3 cellular contexts compared by ENCODE assay signal in the genomic region with DNA sequence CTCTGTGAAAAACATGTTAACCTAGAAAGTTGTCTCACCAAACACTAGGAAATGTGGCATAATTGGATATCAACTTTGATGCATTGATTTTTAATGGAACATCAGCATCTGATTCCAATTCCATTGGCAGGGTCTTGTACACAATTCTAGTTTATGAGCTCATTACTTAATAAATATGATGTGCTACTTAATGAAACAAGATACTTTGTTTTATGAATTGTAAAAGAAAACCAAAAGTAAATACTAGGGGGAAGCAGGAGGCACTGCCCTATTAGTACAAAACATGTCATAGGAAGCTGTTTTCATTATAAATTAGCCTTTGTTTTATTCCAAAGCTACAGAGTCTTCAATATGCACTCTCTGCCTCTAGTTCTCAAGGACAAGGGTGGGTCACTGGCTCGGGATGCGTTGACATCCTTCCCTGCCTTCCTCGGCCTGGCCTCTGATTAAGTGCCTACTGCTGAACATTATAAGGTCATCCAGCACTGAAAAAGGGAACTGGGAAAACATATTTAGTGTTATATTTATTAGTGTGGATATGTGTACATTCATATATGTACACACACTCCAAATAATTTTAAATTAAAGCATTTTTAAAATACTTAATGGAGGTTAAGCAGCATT.
TF ChIP-seq lines count a peak whose summit lies in the region.

No MANE protein-coding gene starts in this region.

TF ChIP-seq in SK-N-SH treated with all-trans-retinoic acid at 6 μM for 48 hours, 23 proteins besides CTCF, POLR2A, EP300 and RAD21 (continues in another document):
- no peak for TF ChIP-seq ESRRG (CRISPR knock-in tag; IDR thresholded peaks at IDR 0.05)
- TF ChIP-seq, protein P1, sequence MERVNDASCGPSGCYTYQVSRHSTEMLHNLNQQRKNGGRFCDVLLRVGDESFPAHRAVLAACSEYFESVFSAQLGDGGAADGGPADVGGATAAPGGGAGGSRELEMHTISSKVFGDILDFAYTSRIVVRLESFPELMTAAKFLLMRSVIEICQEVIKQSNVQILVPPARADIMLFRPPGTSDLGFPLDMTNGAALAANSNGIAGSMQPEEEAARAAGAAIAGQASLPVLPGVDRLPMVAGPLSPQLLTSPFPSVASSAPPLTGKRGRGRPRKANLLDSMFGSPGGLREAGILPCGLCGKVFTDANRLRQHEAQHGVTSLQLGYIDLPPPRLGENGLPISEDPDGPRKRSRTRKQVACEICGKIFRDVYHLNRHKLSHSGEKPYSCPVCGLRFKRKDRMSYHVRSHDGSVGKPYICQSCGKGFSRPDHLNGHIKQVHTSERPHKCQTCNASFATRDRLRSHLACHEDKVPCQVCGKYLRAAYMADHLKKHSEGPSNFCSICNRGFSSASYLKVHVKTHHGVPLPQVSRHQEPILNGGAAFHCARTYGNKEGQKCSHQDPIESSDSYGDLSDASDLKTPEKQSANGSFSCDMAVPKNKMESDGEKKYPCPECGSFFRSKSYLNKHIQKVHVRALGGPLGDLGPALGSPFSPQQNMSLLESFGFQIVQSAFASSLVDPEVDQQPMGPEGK (CRISPR knock-in tag; IDR thresholded peaks at IDR 0.05; ENCODE audit: borderline replicate concordance), result no peak
- TF ChIP-seq ZC3H10 (CRISPR knock-in tag; IDR thresholded peaks at IDR 0.05), result no peak
- TF ChIP-seq, protein P2, sequence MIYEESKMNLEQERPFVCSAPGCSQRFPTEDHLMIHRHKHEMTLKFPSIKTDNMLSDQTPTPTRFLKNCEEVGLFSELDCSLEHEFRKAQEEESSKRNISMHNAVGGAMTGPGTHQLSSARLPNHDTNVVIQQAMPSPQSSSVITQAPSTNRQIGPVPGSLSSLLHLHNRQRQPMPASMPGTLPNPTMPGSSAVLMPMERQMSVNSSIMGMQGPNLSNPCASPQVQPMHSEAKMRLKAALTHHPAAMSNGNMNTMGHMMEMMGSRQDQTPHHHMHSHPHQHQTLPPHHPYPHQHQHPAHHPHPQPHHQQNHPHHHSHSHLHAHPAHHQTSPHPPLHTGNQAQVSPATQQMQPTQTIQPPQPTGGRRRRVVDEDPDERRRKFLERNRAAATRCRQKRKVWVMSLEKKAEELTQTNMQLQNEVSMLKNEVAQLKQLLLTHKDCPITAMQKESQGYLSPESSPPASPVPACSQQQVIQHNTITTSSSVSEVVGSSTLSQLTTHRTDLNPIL (CRISPR knock-in tag; IDR thresholded peaks at IDR 0.05; ENCODE audit: low read depth), result no peak
- TF ChIP-seq CSDC2 (CRISPR knock-in tag; IDR thresholded peaks at IDR 0.05), result no peak
- no peak for TF ChIP-seq OSR1 (CRISPR knock-in tag; IDR thresholded peaks at IDR 0.05)
- no peak for TF ChIP-seq ARNTL (CRISPR knock-in tag; IDR thresholded peaks at IDR 0.05; ENCODE audit: borderline replicate concordance, low read depth)
- TF ChIP-seq, protein P3, sequence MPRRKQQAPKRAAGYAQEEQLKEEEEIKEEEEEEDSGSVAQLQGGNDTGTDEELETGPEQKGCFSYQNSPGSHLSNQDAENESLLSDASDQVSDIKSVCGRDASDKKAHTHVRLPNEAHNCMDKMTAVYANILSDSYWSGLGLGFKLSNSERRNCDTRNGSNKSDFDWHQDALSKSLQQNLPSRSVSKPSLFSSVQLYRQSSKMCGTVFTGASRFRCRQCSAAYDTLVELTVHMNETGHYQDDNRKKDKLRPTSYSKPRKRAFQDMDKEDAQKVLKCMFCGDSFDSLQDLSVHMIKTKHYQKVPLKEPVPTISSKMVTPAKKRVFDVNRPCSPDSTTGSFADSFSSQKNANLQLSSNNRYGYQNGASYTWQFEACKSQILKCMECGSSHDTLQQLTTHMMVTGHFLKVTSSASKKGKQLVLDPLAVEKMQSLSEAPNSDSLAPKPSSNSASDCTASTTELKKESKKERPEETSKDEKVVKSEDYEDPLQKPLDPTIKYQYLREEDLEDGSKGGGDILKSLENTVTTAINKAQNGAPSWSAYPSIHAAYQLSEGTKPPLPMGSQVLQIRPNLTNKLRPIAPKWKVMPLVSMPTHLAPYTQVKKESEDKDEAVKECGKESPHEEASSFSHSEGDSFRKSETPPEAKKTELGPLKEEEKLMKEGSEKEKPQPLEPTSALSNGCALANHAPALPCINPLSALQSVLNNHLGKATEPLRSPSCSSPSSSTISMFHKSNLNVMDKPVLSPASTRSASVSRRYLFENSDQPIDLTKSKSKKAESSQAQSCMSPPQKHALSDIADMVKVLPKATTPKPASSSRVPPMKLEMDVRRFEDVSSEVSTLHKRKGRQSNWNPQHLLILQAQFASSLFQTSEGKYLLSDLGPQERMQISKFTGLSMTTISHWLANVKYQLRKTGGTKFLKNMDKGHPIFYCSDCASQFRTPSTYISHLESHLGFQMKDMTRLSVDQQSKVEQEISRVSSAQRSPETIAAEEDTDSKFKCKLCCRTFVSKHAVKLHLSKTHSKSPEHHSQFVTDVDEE (CRISPR knock-in tag; IDR thresholded peaks at IDR 0.05), result no peak
- TF ChIP-seq SNAI2 (CRISPR knock-in tag; IDR thresholded peaks at IDR 0.05), result no peak
- no peak for TF ChIP-seq ZFP3 (CRISPR knock-in tag; IDR thresholded peaks at IDR 0.05)
- TF ChIP-seq ISL1 (CRISPR knock-in tag; IDR thresholded peaks at IDR 0.05), result no peak
- no peak for TF ChIP-seq PPARA (CRISPR knock-in tag; IDR thresholded peaks at IDR 0.05; ENCODE audit: borderline replicate concordance)
- TF ChIP-seq ZNF8 (CRISPR knock-in tag; IDR thresholded peaks at IDR 0.05), result no peak

TF ChIP-seq in SK-N-SH, 30 proteins besides CTCF, POLR2A, EP300 and RAD21:
- no peak for TF ChIP-seq FOXM1 (IDR thresholded peaks at IDR 0.05; ENCODE audit: low read depth)
- TF ChIP-seq RCOR1 (IDR thresholded peaks at IDR 0.05; ENCODE audit: low read length), result no peak
- TF ChIP-seq, protein P4, sequence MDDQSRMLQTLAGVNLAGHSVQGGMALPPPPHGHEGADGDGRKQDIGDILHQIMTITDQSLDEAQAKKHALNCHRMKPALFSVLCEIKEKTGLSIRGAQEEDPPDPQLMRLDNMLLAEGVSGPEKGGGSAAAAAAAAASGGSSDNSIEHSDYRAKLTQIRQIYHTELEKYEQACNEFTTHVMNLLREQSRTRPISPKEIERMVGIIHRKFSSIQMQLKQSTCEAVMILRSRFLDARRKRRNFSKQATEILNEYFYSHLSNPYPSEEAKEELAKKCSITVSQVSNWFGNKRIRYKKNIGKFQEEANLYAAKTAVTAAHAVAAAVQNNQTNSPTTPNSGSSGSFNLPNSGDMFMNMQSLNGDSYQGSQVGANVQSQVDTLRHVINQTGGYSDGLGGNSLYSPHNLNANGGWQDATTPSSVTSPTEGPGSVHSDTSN (IDR thresholded peaks at IDR 0.05), result no peak

TF ChIP-seq in IMR-90, 13 proteins besides CTCF, POLR2A, EP300 and RAD21:
- TF ChIP-seq MAFK (IDR thresholded peaks at IDR 0.05; ENCODE audit: low read depth, low read length) (no peak), RFX5 (IDR thresholded peaks at IDR 0.05; ENCODE audit: low read depth, low read length) (no peak), CEBPB (IDR thresholded peaks at IDR 0.05; ENCODE audit: low read depth, low read length) (no peak), BHLHE40 (IDR thresholded peaks at IDR 0.05; ENCODE audit: low read depth, low read length) (no peak), FOS (IDR thresholded peaks at IDR 0.05; ENCODE audit: low read depth, low read length) (no peak)
- TF ChIP-seq, protein P5, sequence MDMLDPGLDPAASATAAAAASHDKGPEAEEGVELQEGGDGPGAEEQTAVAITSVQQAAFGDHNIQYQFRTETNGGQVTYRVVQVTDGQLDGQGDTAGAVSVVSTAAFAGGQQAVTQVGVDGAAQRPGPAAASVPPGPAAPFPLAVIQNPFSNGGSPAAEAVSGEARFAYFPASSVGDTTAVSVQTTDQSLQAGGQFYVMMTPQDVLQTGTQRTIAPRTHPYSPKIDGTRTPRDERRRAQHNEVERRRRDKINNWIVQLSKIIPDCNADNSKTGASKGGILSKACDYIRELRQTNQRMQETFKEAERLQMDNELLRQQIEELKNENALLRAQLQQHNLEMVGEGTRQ (IDR thresholded peaks at IDR 0.05; ENCODE audit: low read depth, low read length), result no peak
- TF ChIP-seq, protein P6, sequence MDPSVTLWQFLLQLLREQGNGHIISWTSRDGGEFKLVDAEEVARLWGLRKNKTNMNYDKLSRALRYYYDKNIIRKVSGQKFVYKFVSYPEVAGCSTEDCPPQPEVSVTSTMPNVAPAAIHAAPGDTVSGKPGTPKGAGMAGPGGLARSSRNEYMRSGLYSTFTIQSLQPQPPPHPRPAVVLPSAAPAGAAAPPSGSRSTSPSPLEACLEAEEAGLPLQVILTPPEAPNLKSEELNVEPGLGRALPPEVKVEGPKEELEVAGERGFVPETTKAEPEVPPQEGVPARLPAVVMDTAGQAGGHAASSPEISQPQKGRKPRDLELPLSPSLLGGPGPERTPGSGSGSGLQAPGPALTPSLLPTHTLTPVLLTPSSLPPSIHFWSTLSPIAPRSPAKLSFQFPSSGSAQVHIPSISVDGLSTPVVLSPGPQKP (IDR thresholded peaks at IDR 0.05; ENCODE audit: borderline replicate concordance, low read depth, low read length), result no peak
TF ChIP-seq in IMR-90: peak in this region for 0.
